14 cellular contexts compared by ENCODE assay signal in the genomic region with DNA sequence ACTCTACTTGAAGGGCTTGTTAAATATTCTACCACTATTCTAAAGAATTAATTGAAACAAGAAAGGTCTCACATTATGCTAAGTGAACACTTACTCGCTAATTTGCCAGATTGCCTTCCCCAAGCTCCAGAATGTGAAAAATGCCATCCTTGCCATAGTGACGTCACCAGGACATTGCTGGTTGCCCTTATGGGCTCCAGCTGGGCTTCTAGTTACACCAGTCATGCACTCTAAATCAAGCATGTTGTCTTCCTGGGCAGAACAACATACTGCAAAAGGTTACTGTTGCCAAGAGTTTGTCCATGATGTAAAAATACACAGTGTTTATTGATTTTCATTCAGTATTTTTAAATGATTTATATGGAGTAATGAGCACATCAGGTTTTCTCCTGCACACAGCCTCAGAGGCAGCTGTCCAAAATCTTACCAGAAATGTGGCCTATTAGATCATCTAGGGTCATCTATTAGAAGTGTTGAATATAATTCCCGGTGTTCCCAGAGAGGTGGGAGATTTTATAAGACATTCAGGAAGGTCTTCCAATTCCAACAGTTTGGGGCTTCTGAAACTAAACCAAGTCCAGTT.
DNase-seq lines count a peak whose midpoint lies in the region; ATAC-seq and TF ChIP-seq lines count a peak whose summit lies in the region.
"Had no signal": no experiment of that assay in that cellular context is flagged by ENCODE, and none has a peak within 500 bp of the region (broad histone marks: within the 10 kb centered on the region; RNA-seq: fewer than 3 reads in every experiment).

No MANE protein-coding gene starts in this region.

- H3K9ac ChIP-seq in trophoblast cell (ENCODE audit: low read length): no peak overlapping the region

- H3K9me3 ChIP-seq in trophoblast cell (ENCODE audit: insufficient read depth, low read depth, low read length) (no peaks in the 10 kb centered on the region), heart left ventricle (no peaks in the 10 kb centered on the region)

- H4K91ac ChIP-seq in trophoblast cell (ENCODE audit: low read depth, low read length): no peak overlapping the region

- H2BK12ac ChIP-seq in trophoblast cell (ENCODE audit: low read length): no peak overlapping the region

- DNase-seq in GM04504 (ENCODE audit: low read depth) (peak; percentile 45), NCI-H2171 treated with DMSO at 0.1 percent for 48 hours (lab: John Stamatoyannopoulos, UW) (peak; percentile 75), choroid plexus epithelial cell (ENCODE audit: low read depth) (peak; percentile 35), trophoblast cell (peak; percentile 41 to 83), T-helper 2 cell (no peak), heart left ventricle (no peak)
- DNase-seq: activated CD4-positive, alpha-beta T cell treated with anti-CD3 and anti-CD28 coated beads, Interleukin-2, amount 50 U/mL, for 48 hours; activated effector memory CD4-positive, alpha-beta T cell treated with anti-CD3 and anti-CD28 coated beads, Interleukin-2, amount 50 U/mL, for 16 hours; hypothalamus; RPMI8226; small intestine; T1000 had no signal

- no peak overlapping the region for H2AFZ ChIP-seq in trophoblast cell (ENCODE audit: insufficient read depth, low read length, poor library complexity)

- no peak overlapping the region for H2BK120ac ChIP-seq in trophoblast cell (ENCODE audit: insufficient read depth, low read length, poor library complexity)

- H4K12ac ChIP-seq in trophoblast cell (ENCODE audit: low read depth, low read length): no peak overlapping the region

- H3K23ac ChIP-seq in trophoblast cell (ENCODE audit: low read length): no peak overlapping the region

- no peak overlapping the region for H3K18ac ChIP-seq in trophoblast cell (ENCODE audit: low read length)

- H3K4ac ChIP-seq in trophoblast cell (ENCODE audit: low read depth, low read length): no peak overlapping the region

- WGBS in trophoblast cell (ENCODE audit: extremely low coverage, insufficient coverage, insufficient read length): no CpG with 5 or more reads among the region's 3 CpGs
- 86 to 91% (median 88%) methylated on average over 3 of the region's 3 CpGs for WGBS in heart left ventricle, 4 donors

- no peak overlapping the region for H2AK5ac ChIP-seq in trophoblast cell (ENCODE audit: low read length)

- peaks cover 0 to 3% of the 10 kb centered on the region in 2 experiments for H3K4me1 ChIP-seq in trophoblast cell (ENCODE audit: control insufficient read depth in 1 of 2, insufficient read depth in 2 of 2, low read length in 2 of 2)
- peaks cover 0 to 12% (median 0%) of the 10 kb centered on the region in 12 donors for H3K4me1 ChIP-seq in heart left ventricle

- intact Hi-C loops in heart left ventricle (cut with DNase I): no loop called here

- no peak for ATAC-seq in GM18517 (IDR thresholded peaks at IDR 0.05; ENCODE audit: unreplicated experiment)
- no peak for ATAC-seq in heart left ventricle

- no peaks in the 10 kb centered on the region for H3K79me1 ChIP-seq in trophoblast cell (ENCODE audit: low read length)

- H4K8ac ChIP-seq in trophoblast cell (ENCODE audit: low read depth, low read length): no peak overlapping the region

- no peaks in the 10 kb centered on the region for H3K79me2 ChIP-seq in trophoblast cell (ENCODE audit: control insufficient read depth, insufficient read depth, low read length, poor library complexity)

- H3K27ac ChIP-seq in trophoblast cell (ENCODE audit: low read depth, low read length): no peak overlapping the region
- H3K27ac ChIP-seq in heart left ventricle: no peak overlapping the region

- no peaks in the 10 kb centered on the region for H3K36me3 ChIP-seq in trophoblast cell (ENCODE audit: control insufficient read depth in 1 of 2, insufficient read depth in 2 of 2, low read length in 2 of 2)
- no peaks in the 10 kb centered on the region for H3K36me3 ChIP-seq in heart left ventricle

- no peak overlapping the region for H3K14ac ChIP-seq in trophoblast cell (ENCODE audit: low read length)

- no peak overlapping the region for H2BK5ac ChIP-seq in trophoblast cell (ENCODE audit: low read depth, low read length, poor library complexity)

- H3K27me3 ChIP-seq in trophoblast cell (ENCODE audit: insufficient read depth, low read length) (no peaks in the 10 kb centered on the region), heart left ventricle (no peaks in the 10 kb centered on the region)

- no peak overlapping the region for H3K4me2 ChIP-seq in trophoblast cell (ENCODE audit: low read length)

- TF ChIP-seq CTCF in choroid plexus epithelial cell (conservative IDR thresholded peaks at IDR 0.05; ENCODE audit: low read depth, low read length) (no peak), heart left ventricle (IDR thresholded peaks at IDR 0.05) (no peak)

- no peak for TF ChIP-seq POLR2A in heart left ventricle (IDR thresholded peaks at IDR 0.05)

- no peak overlapping the region for H3K4me3 ChIP-seq in choroid plexus epithelial cell (ENCODE audit: low read depth, low read length)
- H3K4me3 ChIP-seq in trophoblast cell (ENCODE audit: low read depth, low read length): no peak overlapping the region
- H3K4me3 ChIP-seq in heart left ventricle: no peak overlapping the region
- H3K4me3 ChIP-seq: lung had no signal

Comparison
In these comparisons a context has a peak if more than half of its experiments do, and no peak if none do; other contexts are left out.
1. DNase-seq: peak in GM04504 (single experiment), NCI-H2171 treated with DMSO at 0.1 percent for 48 hours (single experiment), choroid plexus epithelial cell (single experiment) and trophoblast cell (2 of 2); none in T-helper 2 cell (0 of 5) and heart left ventricle (0 of 5).